In the genomic region with DNA sequence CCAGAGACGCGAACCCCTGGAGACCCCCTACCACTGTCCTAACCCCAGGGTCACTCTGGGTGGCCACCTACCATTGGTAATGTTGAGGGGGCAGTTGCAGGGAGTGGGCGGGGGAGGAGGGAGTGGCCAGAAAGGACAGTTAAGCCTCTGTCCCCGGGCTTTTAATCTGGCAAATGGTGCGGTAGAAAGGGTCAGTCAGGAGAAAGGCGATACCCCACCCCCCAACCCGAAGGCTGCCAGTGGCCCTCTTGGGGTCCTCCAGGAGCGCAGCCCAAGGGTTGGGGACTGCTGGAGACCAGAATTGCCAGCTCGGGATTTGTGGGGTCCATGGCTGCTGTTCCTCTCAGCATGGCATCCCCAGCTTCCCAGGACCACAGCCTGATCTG, we compare ENCODE assay signal across 2 cellular contexts.
TF ChIP-seq lines count a peak whose summit lies in the region.

No MANE protein-coding gene starts in this region.

TF ChIP-seq in HCT116, 20 proteins besides CTCF, POLR2A, EP300 and RAD21:
- no peak for TF ChIP-seq JUND (IDR thresholded peaks at IDR 0.05)
- TF ChIP-seq EZH2 (IDR thresholded peaks at IDR 0.05), result no peak
- TF ChIP-seq TCF7L2 (IDR thresholded peaks at IDR 0.05; ENCODE audit: borderline replicate concordance, extremely low read depth, insufficient read depth, insufficient read length), result no peak
- TF ChIP-seq CBX3 (IDR thresholded peaks at IDR 0.05; ENCODE audit: low read depth), result no peak
TF ChIP-seq in HCT116: peak in this region for 0.

TF ChIP-seq in GM12878, 131 proteins besides CTCF, POLR2A, EP300 and RAD21:
- TF ChIP-seq STAT1 (conservative IDR thresholded peaks at IDR 0.05), result no peak
- TF ChIP-seq, protein P1, sequence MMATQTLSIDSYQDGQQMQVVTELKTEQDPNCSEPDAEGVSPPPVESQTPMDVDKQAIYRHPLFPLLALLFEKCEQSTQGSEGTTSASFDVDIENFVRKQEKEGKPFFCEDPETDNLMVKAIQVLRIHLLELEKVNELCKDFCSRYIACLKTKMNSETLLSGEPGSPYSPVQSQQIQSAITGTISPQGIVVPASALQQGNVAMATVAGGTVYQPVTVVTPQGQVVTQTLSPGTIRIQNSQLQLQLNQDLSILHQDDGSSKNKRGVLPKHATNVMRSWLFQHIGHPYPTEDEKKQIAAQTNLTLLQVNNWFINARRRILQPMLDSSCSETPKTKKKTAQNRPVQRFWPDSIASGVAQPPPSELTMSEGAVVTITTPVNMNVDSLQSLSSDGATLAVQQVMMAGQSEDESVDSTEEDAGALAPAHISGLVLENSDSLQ (IDR thresholded peaks at IDR 0.05), result no peak
- TF ChIP-seq, protein P2, sequence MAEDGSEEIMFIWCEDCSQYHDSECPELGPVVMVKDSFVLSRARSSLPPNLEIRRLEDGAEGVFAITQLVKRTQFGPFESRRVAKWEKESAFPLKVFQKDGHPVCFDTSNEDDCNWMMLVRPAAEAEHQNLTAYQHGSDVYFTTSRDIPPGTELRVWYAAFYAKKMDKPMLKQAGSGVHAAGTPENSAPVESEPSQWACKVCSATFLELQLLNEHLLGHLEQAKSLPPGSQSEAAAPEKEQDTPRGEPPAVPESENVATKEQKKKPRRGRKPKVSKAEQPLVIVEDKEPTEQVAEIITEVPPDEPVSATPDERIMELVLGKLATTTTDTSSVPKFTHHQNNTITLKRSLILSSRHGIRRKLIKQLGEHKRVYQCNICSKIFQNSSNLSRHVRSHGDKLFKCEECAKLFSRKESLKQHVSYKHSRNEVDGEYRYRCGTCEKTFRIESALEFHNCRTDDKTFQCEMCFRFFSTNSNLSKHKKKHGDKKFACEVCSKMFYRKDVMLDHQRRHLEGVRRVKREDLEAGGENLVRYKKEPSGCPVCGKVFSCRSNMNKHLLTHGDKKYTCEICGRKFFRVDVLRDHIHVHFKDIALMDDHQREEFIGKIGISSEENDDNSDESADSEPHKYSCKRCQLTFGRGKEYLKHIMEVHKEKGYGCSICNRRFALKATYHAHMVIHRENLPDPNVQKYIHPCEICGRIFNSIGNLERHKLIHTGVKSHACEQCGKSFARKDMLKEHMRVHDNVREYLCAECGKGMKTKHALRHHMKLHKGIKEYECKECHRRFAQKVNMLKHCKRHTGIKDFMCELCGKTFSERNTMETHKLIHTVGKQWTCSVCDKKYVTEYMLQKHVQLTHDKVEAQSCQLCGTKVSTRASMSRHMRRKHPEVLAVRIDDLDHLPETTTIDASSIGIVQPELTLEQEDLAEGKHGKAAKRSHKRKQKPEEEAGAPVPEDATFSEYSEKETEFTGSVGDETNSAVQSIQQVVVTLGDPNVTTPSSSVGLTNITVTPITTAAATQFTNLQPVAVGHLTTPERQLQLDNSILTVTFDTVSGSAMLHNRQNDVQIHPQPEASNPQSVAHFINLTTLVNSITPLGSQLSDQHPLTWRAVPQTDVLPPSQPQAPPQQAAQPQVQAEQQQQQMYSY (CRISPR knock-in tag; IDR thresholded peaks at IDR 0.05), result no peak
- no peak for TF ChIP-seq RCOR1 (conservative IDR thresholded peaks at IDR 0.05; ENCODE audit: low read depth, low read length)
- TF ChIP-seq, protein P3, sequence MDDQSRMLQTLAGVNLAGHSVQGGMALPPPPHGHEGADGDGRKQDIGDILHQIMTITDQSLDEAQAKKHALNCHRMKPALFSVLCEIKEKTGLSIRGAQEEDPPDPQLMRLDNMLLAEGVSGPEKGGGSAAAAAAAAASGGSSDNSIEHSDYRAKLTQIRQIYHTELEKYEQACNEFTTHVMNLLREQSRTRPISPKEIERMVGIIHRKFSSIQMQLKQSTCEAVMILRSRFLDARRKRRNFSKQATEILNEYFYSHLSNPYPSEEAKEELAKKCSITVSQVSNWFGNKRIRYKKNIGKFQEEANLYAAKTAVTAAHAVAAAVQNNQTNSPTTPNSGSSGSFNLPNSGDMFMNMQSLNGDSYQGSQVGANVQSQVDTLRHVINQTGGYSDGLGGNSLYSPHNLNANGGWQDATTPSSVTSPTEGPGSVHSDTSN (IDR thresholded peaks at IDR 0.05; ENCODE audit: insufficient replicate concordance, low read depth, low read length), result no peak
- no peak for TF ChIP-seq NFXL1 (IDR thresholded peaks at IDR 0.05; ENCODE audit: borderline replicate concordance)
